In genomic region chr2:145807978-145808377, GRCh38 we compare ENCODE assay signal across 30 cellular contexts.
A peak's percentile ranks its signal among the peaks of the same experiment; 100 is the strongest.
DNase-seq lines count a peak whose midpoint lies in the region; TF ChIP-seq lines count a peak whose summit lies in the region.
"Had no signal": no experiment of that assay in that cellular context is flagged by ENCODE, and none has a peak within 500 bp of the region (broad histone marks: within the 10 kb centered on the region; RNA-seq: fewer than 3 reads in every experiment).

No MANE protein-coding gene starts in this region.

- TF ChIP-seq CTCF in AG10803 (conservative IDR thresholded peaks at IDR 0.05; ENCODE audit: low read length) (no peak), cardiac fibroblast (IDR thresholded peaks at IDR 0.05; ENCODE audit: low read depth, low read length) (no peak)

- H3K4me3 ChIP-seq in AG10803 (ENCODE audit: low read length): no peak overlapping the region
- H3K4me3 ChIP-seq in cardiac fibroblast (replicated peaks in 1 of 2; ENCODE audit: low read depth in 2 of 2, low read length in 2 of 2): no peak overlapping the region
- H3K4me3 ChIP-seq: BLaER1, coronary artery, HAP-1, stomach, tibial artery had no signal

- DNase-seq in AG10803 (ENCODE audit: low read depth): peak; percentile 10
- peak; percentile 17 for DNase-seq in HS-27A (ENCODE audit: low read depth)
- DNase-seq in cardiac fibroblast (ENCODE audit: low read depth in 2 of 2): peak; percentile 17 to 36
- peak; percentile 16 for DNase-seq in iris pigment epithelial cell (ENCODE audit: low read depth)
- DNase-seq in NCI-H2107 treated with DMSO at 0.1 percent for 48 hours (lab: John Stamatoyannopoulos, UW; ENCODE audit: unreplicated experiment): no peak
- DNase-seq in NCI-H128 (lab: John Stamatoyannopoulos, UW; ENCODE audit: unreplicated experiment): no peak
- DNase-seq in OCI-M1 (lab: John Stamatoyannopoulos, UW): no peak
- no peak for DNase-seq in 8988T
- DNase-seq: activated CD4-positive, alpha-beta T cell treated with anti-CD3 and anti-CD28 coated beads, Interleukin-2, amount 10 ng/mL, durations not matched to agents 7 days and 5 days; activated CD8-positive, alpha-beta memory T cell treated with anti-CD3 and anti-CD28 coated beads, Interleukin-2, amount 10 ng/mL, durations not matched to agents 7 days and 5 days; activated naive CD4-positive, alpha-beta T cell treated with anti-CD3 and anti-CD28 coated beads for 36 hours; amniotic stem cell; DMS53; effector memory CD4-positive, alpha-beta T cell; erythroblast; GF-D8; Kasumi-1; kidney; NCI-H1694; NCI-H69; SIG-M5; small intestine; stimulated activated CD4-positive, alpha-beta T cell treated with anti-CD3 and anti-CD28 coated beads, Interleukin-1b, Interleukin-23, amount 100 ng/mL, for 48 hours; stimulated activated CD8-positive, alpha-beta memory T cell treated with anti-CD3 and anti-CD28 coated beads, Interleukin-4, amount 100 ng/mL, for 48 hours; stomach; T1000; tibial artery had no signal

Comparison
In these comparisons a context has a peak if more than half of its experiments do, and no peak if none do; other contexts are left out.
1. DNase-seq: peak in AG10803 (single experiment), HS-27A (single experiment), cardiac fibroblast (2 of 2) and iris pigment epithelial cell (single experiment); none in NCI-H2107 treated with DMSO at 0.1 percent for 48 hours (single experiment), NCI-H128 (single experiment), OCI-M1 (single experiment) and 8988T (single experiment).